ENCODE assay signal across 7 cellular contexts in genomic region chr10:51073461-51074237, GRCh38. TPM values are rescaled to one million over a fixed set of nuclear protein-coding genes. Genes with fewer than 3 reads are reported as not detected.
DNase-seq lines count a peak whose midpoint lies in the region; ATAC-seq and TF ChIP-seq lines count a peak whose summit lies in the region.

No MANE protein-coding gene starts in this region.

- no peak overlapping the region for H3K27ac Mint-ChIP-seq in naive thymus-derived CD8-positive, alpha-beta T cell

- H3K9me3 Mint-ChIP-seq in naive thymus-derived CD8-positive, alpha-beta T cell, result peaks cover 0 to 2% (median 0%) of the 10 kb centered on the region in 9 donors

- peak overlapping the region in 7 of 10 donors; percentile 10 to 73 (median 30) for H3K4me3 Mint-ChIP-seq in naive thymus-derived CD8-positive, alpha-beta T cell

- no peak for DNase-seq in fibroblast of villous mesenchyme (ENCODE audit: low read depth)
- no peak for DNase-seq in naive thymus-derived CD8-positive, alpha-beta T cell
- DNase-seq in central memory CD4-positive, alpha-beta T cell, result no peak
- no peak for DNase-seq in stimulated activated CD4-positive, alpha-beta T cell treated with anti-CD3 and anti-CD28 coated beads, Interleukin-12 subunit alpha, Interleukin-12 subunit beta, amount 100 ng/mL, for 4 hours

- POLR2A ChIA-PET in naive thymus-derived CD8-positive, alpha-beta T cell (lab: Charles Lee), result no interaction called here

- H3K4me1 Mint-ChIP-seq in naive thymus-derived CD8-positive, alpha-beta T cell, result peaks cover 6 to 19% (median 14%) of the 10 kb centered on the region in 4 donors

- peak overlapping the region; percentile 80 for H3K4me3 ChIP-seq in fibroblast of villous mesenchyme (ENCODE audit: low read depth, low read length)

- H3K36me3 Mint-ChIP-seq in naive thymus-derived CD8-positive, alpha-beta T cell, result peaks cover 0 to 1% (median 0%) of the 10 kb centered on the region in 3 donors

- TF ChIP-seq CTCF in fibroblast of villous mesenchyme (IDR thresholded peaks at IDR 0.05; ENCODE audit: insufficient read depth, low read depth, low read length), result no peak

- ATAC-seq in GM19463 (IDR thresholded peaks at IDR 0.05; ENCODE audit: unreplicated experiment) (peak; percentile 52), SK-N-SH treated with all-trans-retinoic acid at 6 μM for 48 hours (peak; percentile 71), GM21526 (IDR thresholded peaks at IDR 0.05; ENCODE audit: low FRiP score, unreplicated experiment) (no peak)
- no peak for ATAC-seq in naive thymus-derived CD8-positive, alpha-beta T cell

- peaks cover 23 to 60% (median 43%) of the 10 kb centered on the region in 5 donors for H3K27me3 Mint-ChIP-seq in naive thymus-derived CD8-positive, alpha-beta T cell

TF ChIP-seq in SK-N-SH treated with all-trans-retinoic acid at 6 μM for 48 hours, 23 proteins besides CTCF, POLR2A, EP300 and RAD21:
- TF ChIP-seq ZFP30 (CRISPR knock-in tag; IDR thresholded peaks at IDR 0.05) (no peak), BACH2 (CRISPR knock-in tag; IDR thresholded peaks at IDR 0.05; ENCODE audit: borderline replicate concordance) (no peak), POU6F1 (CRISPR knock-in tag; IDR thresholded peaks at IDR 0.05; ENCODE audit: borderline replicate concordance, low read depth) (no peak), TCF4 (CRISPR knock-in tag; IDR thresholded peaks at IDR 0.05; ENCODE audit: borderline replicate concordance) (no peak), ZNF70 (CRISPR knock-in tag; IDR thresholded peaks at IDR 0.05) (no peak), CREB5 (CRISPR knock-in tag; IDR thresholded peaks at IDR 0.05; ENCODE audit: low read depth) (no peak), GLIS3 (CRISPR knock-in tag; IDR thresholded peaks at IDR 0.05) (no peak), ARNTL (CRISPR knock-in tag; IDR thresholded peaks at IDR 0.05; ENCODE audit: borderline replicate concordance, low read depth) (no peak), ESRRG (CRISPR knock-in tag; IDR thresholded peaks at IDR 0.05) (no peak), SNAI2 (CRISPR knock-in tag; IDR thresholded peaks at IDR 0.05) (no peak), CSDC2 (CRISPR knock-in tag; IDR thresholded peaks at IDR 0.05) (no peak), PATZ1 (CRISPR knock-in tag; IDR thresholded peaks at IDR 0.05; ENCODE audit: borderline replicate concordance) (no peak)

RNA-seq across cellular contexts. Expression of gene PRKG1, which starts 0.6 kb away (rescaled TPM):
- 19.0 and 38.7 TPM in 2 replicates for total RNA-seq in fibroblast of villous mesenchyme
- not detected for total RNA-seq in naive thymus-derived CD8-positive, alpha-beta T cell
- not detected for polyA plus RNA-seq in naive thymus-derived CD8-positive, alpha-beta T cell

Comparison
In these comparisons a context has a peak if more than half of its experiments do, and no peak if none do; other contexts are left out.
1. ATAC-seq: peak in GM19463 (single experiment) and SK-N-SH treated with all-trans-retinoic acid at 6 μM for 48 hours (single experiment); none in naive thymus-derived CD8-positive, alpha-beta T cell (0 of 2) and GM21526 (single experiment).
2. RNA of gene PRKG1, which starts 0.6 kb away (total RNA-seq): 19.0 to 38.7 TPM in fibroblast of villous mesenchyme; not detected in naive thymus-derived CD8-positive, alpha-beta T cell; every median in the first group is over 10 times any median in the second.